8 cellular contexts compared by ENCODE assay signal in genomic region chr7:4882742-4883351, GRCh38. TPM values are rescaled to one million over a fixed set of nuclear protein-coding genes. Genes with fewer than 3 reads are reported as not detected.
DNase-seq lines count a peak whose midpoint lies in the region; ATAC-seq, FAIRE-seq and TF ChIP-seq lines count a peak whose summit lies in the region.

No MANE protein-coding gene starts in this region.

- TF ChIP-seq EP300 in H1 (IDR thresholded peaks at IDR 0.05; ENCODE audit: borderline replicate concordance in 1 of 2, low read depth in 2 of 2, low read length in 2 of 2) = no peak

- H3K27ac ChIP-seq in H1 (ENCODE audit: low read depth, low read length) = no peak overlapping the region

- H2BK12ac ChIP-seq in H1 (ENCODE audit: low read depth, low read length) = no peak overlapping the region

- TF ChIP-seq RAD21 in H1 (IDR thresholded peaks at IDR 0.05 in 1 of 2, conservative IDR thresholded peaks at IDR 0.05 in 1 of 2; ENCODE audit: low read depth in 2 of 2, low read length in 2 of 2) = no peak

- H3K4me2 ChIP-seq in H1 (ENCODE audit: insufficient read depth in 1 of 2, low read depth in 2 of 2, low read length in 2 of 2) = peak overlapping the region; percentile 98

- no peak overlapping the region for H3K56ac ChIP-seq in H1 (replicated peaks; ENCODE audit: insufficient read length, low read depth, low read length)

- H3K9ac ChIP-seq in H1 (replicated peaks in 1 of 4; ENCODE audit: extremely low read depth in 1 of 4, low read depth in 3 of 4, low read length in 3 of 4) = peak overlapping the region in 1 of 4 experiments; percentile 42; a peak in 2 of 7 replicates

- no peak overlapping the region for H4K5ac ChIP-seq in H1 (ENCODE audit: insufficient read length, low read depth, low read length)

- H3K4me1 ChIP-seq in H1 (replicated peaks in 1 of 4; ENCODE audit: control insufficient read depth in 3 of 4, insufficient read depth in 4 of 4, low read length in 3 of 4) (peaks cover 0 to 5% (median 2%) of the 10 kb centered on the region in 4 experiments; a peak in 3 of 7 replicates), neuron (ENCODE audit: insufficient read depth, low read length) (peaks cover 31% of the 10 kb centered on the region)

- H3K36me3 ChIP-seq in H1 (ENCODE audit: control insufficient read depth in 2 of 4, insufficient read depth in 4 of 4, low read length in 3 of 4) (no peaks in the 10 kb centered on the region), neuron (ENCODE audit: insufficient read depth, low read length) (peaks cover 3% of the 10 kb centered on the region)

- peaks cover 11% of the 10 kb centered on the region; the same call in 1 of the 2 replicates for H3K23me2 ChIP-seq in H1 (ENCODE audit: low read depth, low read length)

- no peaks in the 10 kb centered on the region for H3K79me2 ChIP-seq in H1 (ENCODE audit: control insufficient read depth in 1 of 2, insufficient read depth in 2 of 2, low read length in 2 of 2)

- H2AFZ ChIP-seq in H1 (ENCODE audit: low read length) = 0 out of 2 replicates have a peak overlapping the region, but pooled peaks have one; percentile 89
- H2AFZ ChIP-seq in neuron (ENCODE audit: low read depth, low read length) = peak overlapping the region; percentile 32

- no peak overlapping the region for H2BK120ac ChIP-seq in H1 (replicated peaks; ENCODE audit: low read depth, low read length)

- 2% methylated on average over 34 of the region's 43 CpGs; no CpG with 5 or more reads in 1 of the 2 experiments for WGBS in H1 (ENCODE audit: extremely low coverage in 1 of 2, insufficient coverage in 1 of 2, insufficient read length in 1 of 2, insufficient replicate concordance in 2 of 2, low coverage in 1 of 2, low lambda C conversion rate in 2 of 2, missing lambda C conversion rate in 1 of 2), 2 experiments

- CTCF ChIA-PET in H1 (lab: Charles Lee; ENCODE audit: partially characterized antibody) = interaction anchor here (0.6 to 4.8 kb wide), 37 partner anchors 8 to 252 kb away, joined by 3 to 47 read pairs (median 4); no protein-coding TSS in a partner anchor

- TF ChIP-seq POLR2A in H1 (IDR thresholded peaks at IDR 0.05; ENCODE audit: control extremely low read depth in 1 of 2, low read depth in 2 of 2, low read length in 2 of 2) = no peak

- TF ChIP-seq CTCF in H1 (IDR thresholded peaks at IDR 0.05; ENCODE audit: control extremely low read depth in 1 of 3, insufficient read depth in 1 of 3, low read depth in 1 of 3, low read length in 3 of 3) = no peak

- H2BK20ac ChIP-seq in H1 (ENCODE audit: low read length) = no peak overlapping the region

- H3K23ac ChIP-seq in H1 (ENCODE audit: insufficient read length) = no peak overlapping the region

- ATAC-seq in GM19023 (IDR thresholded peaks at IDR 0.05; ENCODE audit: unreplicated experiment) (no peak), GM21367 (IDR thresholded peaks at IDR 0.05; ENCODE audit: unreplicated experiment) (no peak)

- no peak overlapping the region for H2BK15ac ChIP-seq in H1 (ENCODE audit: low read length)

- H2BK5ac ChIP-seq in H1 (ENCODE audit: low read depth, low read length) = no peak overlapping the region

- H3K4me3 ChIP-seq in H1 (ENCODE audit: extremely low read depth in 1 of 4, insufficient read depth in 2 of 4, low read depth in 3 of 4, low read length in 4 of 4) = peak overlapping the region; percentile 41 to 63 (median 56)
- peak overlapping the region; percentile 60 for H3K4me3 ChIP-seq in neuron (ENCODE audit: low read length)

- peaks cover 0 to 9% (median 2%) of the 10 kb centered on the region in 4 experiments; a peak in 2 of 7 replicates for H3K27me3 ChIP-seq in H1 (replicated peaks in 1 of 4; ENCODE audit: control insufficient read depth in 3 of 4, extremely low read depth in 1 of 4, insufficient read depth in 3 of 4, low read length in 3 of 4)
- H3K27me3 ChIP-seq in neuron (ENCODE audit: insufficient read depth, low read length) = no peaks in the 10 kb centered on the region

- H4K91ac ChIP-seq in H1 (replicated peaks; ENCODE audit: insufficient read length, low read length) = no peak overlapping the region

- no peak overlapping the region for H2AK5ac ChIP-seq in H1 (ENCODE audit: low read depth, low read length)

- no peak overlapping the region for H3K14ac ChIP-seq in H1 (ENCODE audit: insufficient read length)

- H3K9me3 ChIP-seq in H1 (ENCODE audit: insufficient read depth in 2 of 2, low read depth in 1 of 2, low read length in 1 of 2) (no peaks in the 10 kb centered on the region), neuron (ENCODE audit: low read length) (no peaks in the 10 kb centered on the region)

- no peak overlapping the region for H4K8ac ChIP-seq in H1 (ENCODE audit: extremely low read depth, insufficient read depth, low read length)

- no peak overlapping the region; the same call in 1 of the 2 replicates for H3K18ac ChIP-seq in H1 (ENCODE audit: extremely low read depth, low read length)

- FAIRE-seq in H1 (lab: Jason Lieb, UNC) = no peak

- DNase-seq in ELR (ENCODE audit: low read depth) = peak; percentile 3
- DNase-seq in NCI-H748 (lab: John Stamatoyannopoulos, UW; ENCODE audit: unreplicated experiment) = peak; percentile 57
- peak in 1 of 2 experiments; percentile 60 for DNase-seq in H1 (ENCODE audit: low read depth in 1 of 2, low spot score in 2 of 2)
- no peak for DNase-seq in central memory CD4-positive, alpha-beta T cell
- no peak for DNase-seq in NCI-H2029 (lab: John Stamatoyannopoulos, UW)

- H3K4ac ChIP-seq in H1 (replicated peaks; ENCODE audit: insufficient read length, low read depth, low read length) = no peak overlapping the region

- no peaks in the 10 kb centered on the region for H4K20me1 ChIP-seq in H1 (replicated peaks in 1 of 2; ENCODE audit: control insufficient read depth in 1 of 2, insufficient read depth in 2 of 2, low read length in 2 of 2)

- POLR2A ChIA-PET in H1 (lab: Charles Lee; ENCODE audit: partially characterized antibody) = interaction anchor here (0.6 to 1.5 kb wide), 3 partner anchors 12 to 717 kb away, joined by 3 to 5 read pairs (median 3); no protein-coding TSS in a partner anchor

- no peaks in the 10 kb centered on the region for H3K79me1 ChIP-seq in H1 (ENCODE audit: low read depth, low read length)

TF ChIP-seq in H1, 55 proteins besides CTCF, POLR2A, EP300 and RAD21:
- no peak for TF ChIP-seq ZNF274 (IDR thresholded peaks at IDR 0.05; ENCODE audit: borderline replicate concordance, extremely low read depth, low read length)
- TF ChIP-seq RBBP5 (IDR thresholded peaks at IDR 0.05; ENCODE audit: borderline replicate concordance, low read depth, low read length) = no peak
- no peak for TF ChIP-seq SP4 (IDR thresholded peaks at IDR 0.05; ENCODE audit: low read length)
- TF ChIP-seq KDM1A (IDR thresholded peaks at IDR 0.05; ENCODE audit: borderline replicate concordance, low read length) = no peak
- no peak for TF ChIP-seq SRF (IDR thresholded peaks at IDR 0.05; ENCODE audit: low read depth, low read length)
- no peak for TF ChIP-seq SIRT6 (IDR thresholded peaks at IDR 0.05; ENCODE audit: low read length)
- TF ChIP-seq PHF8 (conservative IDR thresholded peaks at IDR 0.05; ENCODE audit: low read depth, low read length) = no peak
- no peak for TF ChIP-seq TEAD4 (IDR thresholded peaks at IDR 0.05; ENCODE audit: low read depth, low read length)
- TF ChIP-seq SUZ12 (IDR thresholded peaks at IDR 0.05; ENCODE audit: low read length) = no peak
- no peak for TF ChIP-seq RXRA (IDR thresholded peaks at IDR 0.05; ENCODE audit: insufficient read depth, low read depth, low read length)
- TF ChIP-seq RNF2 (IDR thresholded peaks at IDR 0.05; ENCODE audit: borderline replicate concordance, low read depth, low read length, missing control alignments, poor library complexity, severe bottlenecking) = no peak
- TF ChIP-seq EZH2 (IDR thresholded peaks at IDR 0.05; ENCODE audit: low read depth, low read length, severe bottlenecking) = no peak
- no peak for TF ChIP-seq ASH2L (IDR thresholded peaks at IDR 0.05; ENCODE audit: low read length)

RNA-seq across cellular contexts. Expression of gene RADIL, which starts 0.7 kb away (rescaled TPM):
- 5.0 and 5.4 TPM in 2 replicates for total RNA-seq in H1 (2021; fragmentation: NEBNext Ultra II Directional; extraction: Animal tissue kit (Norgen Biotek cat#: 25700))
- polyA plus RNA-seq in H1 (2011; rRNA removed) = 5.4 and 7.6 TPM in 2 replicates
- 5.5 TPM for polyA plus RNA-seq in H1 (2011; cell fraction: cytosol; rRNA removed)
- polyA plus RNA-seq in H1 (2011; cell fraction: nucleus; rRNA removed) = 7.6 TPM
- polyA plus RNA-seq in H1 (2012, experiment 1 of 2) = 3.2 to 5.1 TPM (median 4.1 TPM) in 4 replicates
- 2.9 TPM for polyA plus RNA-seq in H1 (2012, experiment 2 of 2)
- polyA plus RNA-seq in H1 (2013, experiment 1 of 2) = 2.5 TPM
- polyA plus RNA-seq in H1 (2013, experiment 2 of 2) = 2.9 TPM
- polyA minus RNA-seq in H1 (2011; rRNA and poly(A)+ RNA removed) = 3.6 and 4.1 TPM in 2 replicates
- 5.1 TPM for polyA minus RNA-seq in H1 (2011; cell fraction: cytosol; rRNA and poly(A)+ RNA removed)
- 4.3 TPM for polyA minus RNA-seq in H1 (2011; cell fraction: nucleus; rRNA and poly(A)+ RNA removed)

RNA-seq across cellular contexts. Expression of gene PAPOLB, which starts 21.0 kb away (rescaled TPM):
- 0.11 and 0.15 TPM in 2 replicates for total RNA-seq in H1 (2021; fragmentation: NEBNext Ultra II Directional; extraction: Animal tissue kit (Norgen Biotek cat#: 25700))
- 0.02 TPM in 1 of 2 replicates, not detected in the other for polyA plus RNA-seq in H1 (2011; rRNA removed)
- not detected for polyA plus RNA-seq in H1 (2011; cell fraction: cytosol; rRNA removed)
- 0.06 TPM for polyA plus RNA-seq in H1 (2011; cell fraction: nucleus; rRNA removed)
- polyA plus RNA-seq in H1 (2012, experiment 1 of 2) = 0.04 TPM in 1 of 4 replicates, not detected in the others
- not detected for polyA plus RNA-seq in H1 (2012, experiment 2 of 2)
- not detected for polyA plus RNA-seq in H1 (2013, experiment 1 of 2)
- under 0.01 TPM for polyA plus RNA-seq in H1 (2013, experiment 2 of 2)
- polyA minus RNA-seq in H1 (2011; rRNA and poly(A)+ RNA removed) = 0.06 and 0.12 TPM in 2 replicates
- polyA minus RNA-seq in H1 (2011; cell fraction: cytosol; rRNA and poly(A)+ RNA removed) = not detected
- polyA minus RNA-seq in H1 (2011; cell fraction: nucleus; rRNA and poly(A)+ RNA removed) = 0.90 TPM

Comparison
In these comparisons a context has a peak if more than half of its experiments do, and no peak if none do; other contexts are left out.
1. DNase-seq: peak in ELR (single experiment) and NCI-H748 (single experiment); none in central memory CD4-positive, alpha-beta T cell (single experiment) and NCI-H2029 (single experiment).